Comparison of ENCODE assay signal across 7 cellular contexts in genomic region chr17:75323043-75323591, GRCh38. TPM values are rescaled to one million over a fixed set of nuclear protein-coding genes. Genes with fewer than 3 reads are reported as not detected.
DNase-seq lines count a peak whose midpoint lies in the region; ATAC-seq and TF ChIP-seq lines count a peak whose summit lies in the region.

No MANE protein-coding gene starts in this region.

- intact Hi-C loops in ascending aorta (cut with DNase I) (loop anchor here (1.0 to 2.0 kb wide), 3 partner anchors 81 to 192 kb away; partner anchors contain the start of gene CASKIN2), right cardiac atrium (cut with DNase I) (loop anchor here (2.0 to 5.0 kb wide), 3 partner anchors 82 to 88 kb away; partner anchors contain the start of gene GRB2 (in 3 of the 4)), gastrocnemius medialis (cut with DNase I; ENCODE audit: low total_unique reads) (loop anchor here (1.0 to 2.0 kb wide), 2 partner anchors 81 to 192 kb away; partner anchors contain the start of gene CASKIN2)

- H3K4me3 ChIP-seq in ascending aorta (no peak overlapping the region), right cardiac atrium (ENCODE audit: low read length) (no peak overlapping the region), gastrocnemius medialis (no peak overlapping the region)

- DNase-seq in GM13977 (ENCODE audit: low spot score) (peak; percentile 49), NCI-H2029 treated with DMSO at 0.1 percent for 48 hours (lab: John Stamatoyannopoulos, UW) (peak; percentile 20), T-helper 9 cell (peak; percentile 94), ascending aorta (ENCODE audit: low spot score in 2 of 2) (peak; percentile 33 to 93), right cardiac atrium (peak; percentile 84 to 94 (median 85)), gastrocnemius medialis (peak; percentile 67 to 79)

- H3K4me1 ChIP-seq in ascending aorta = peaks cover 0 to 10% of the 10 kb centered on the region in 2 donors
- H3K4me1 ChIP-seq in right cardiac atrium (ENCODE audit: control insufficient read depth, insufficient read depth, low read length) = peaks cover 11% of the 10 kb centered on the region
- H3K4me1 ChIP-seq in gastrocnemius medialis = peaks cover 8 to 12% of the 10 kb centered on the region in 2 donors

- H3K36me3 ChIP-seq in ascending aorta (peaks cover 33 to 42% of the 10 kb centered on the region in 2 donors), gastrocnemius medialis (peaks cover 0 to 34% of the 10 kb centered on the region in 2 donors)

- no peaks in the 10 kb centered on the region for H3K9me3 ChIP-seq in ascending aorta
- H3K9me3 ChIP-seq in right cardiac atrium (ENCODE audit: control insufficient read depth, low read length) = no peaks in the 10 kb centered on the region
- H3K9me3 ChIP-seq in gastrocnemius medialis = no peaks in the 10 kb centered on the region

- no peak for TF ChIP-seq POLR2A in gastrocnemius medialis (IDR thresholded peaks at IDR 0.05)

- WGBS in right cardiac atrium = 26% methylated on average over 6 of the region's 6 CpGs

- no peak overlapping the region for H3K27ac ChIP-seq in ascending aorta
- no peak overlapping the region for H3K27ac ChIP-seq in right cardiac atrium (ENCODE audit: low read length)
- H3K27ac ChIP-seq in gastrocnemius medialis = peak overlapping the region in 1 of 4 donors; percentile 56

- ATAC-seq in right cardiac atrium = peak; percentile 62 to 64
- ATAC-seq in gastrocnemius medialis = peak; percentile 85 to 87
- no peak for ATAC-seq in HG03469 (IDR thresholded peaks at IDR 0.05; ENCODE audit: unreplicated experiment)

- in situ Hi-C loops in GM13977 (cut with MboI; ENCODE audit: low pct_unique_long_range_greater_than_20kb, low sequenced_read_pairs, unreplicated experiment) (no loop called here), gastrocnemius medialis (cut with MboI; ENCODE audit: low sequenced_read_pairs in 4 of 4) (loop anchor here in 3 of 4 donors (10.0 to 25.0 kb wide), 2 partner anchors 92 to 214 kb away; partner anchors contain the start of gene LLGL2 (in 3 of the 3))

- H3K27me3 ChIP-seq in ascending aorta = no peaks in the 10 kb centered on the region
- no peaks in the 10 kb centered on the region for H3K27me3 ChIP-seq in right cardiac atrium (ENCODE audit: control insufficient read depth, insufficient read depth)
- H3K27me3 ChIP-seq in gastrocnemius medialis = no peaks in the 10 kb centered on the region

- TF ChIP-seq CTCF in GM13977 (IDR thresholded peaks at IDR 0.05; ENCODE audit: extremely low read depth, insufficient read depth, missing control alignments) (peak; percentile 77), ascending aorta (IDR thresholded peaks at IDR 0.05) (peak; percentile 71 to 80 (median 72)), gastrocnemius medialis (IDR thresholded peaks at IDR 0.05 in 4 of 5, conservative IDR thresholded peaks at IDR 0.05 in 1 of 5) (peak; percentile 58 to 88 (median 84))

RNA-seq across cellular contexts. Expression of gene SLC25A19, which starts 33.9 kb away (rescaled TPM):
- total RNA-seq in ascending aorta (1.3 TPM), right cardiac atrium (10 to 100 TPM in 2 of 4 donors, 1 to 10 TPM in 2; 8.4 to 23.5 (median 14.8) TPM), gastrocnemius medialis (10 to 100 TPM in 3 of 4 donors, 1 to 10 TPM in 1; 6.1 to 18.7 (median 14.4) TPM)
- polyA plus RNA-seq in right cardiac atrium = 14.2 TPM

RNA-seq across cellular contexts. Expression of gene MIF4GD, which starts 52.1 kb away (rescaled TPM):
- total RNA-seq in ascending aorta (32.4 TPM), right cardiac atrium (10 to 100 TPM; 15.1 to 20.5 (median 17.8) TPM), gastrocnemius medialis (10 to 100 TPM; 50.5 to 96.1 (median 72.4) TPM)
- 14.6 TPM for polyA plus RNA-seq in right cardiac atrium

Comparison
In these comparisons a context has a peak if more than half of its experiments do, and no peak if none do; other contexts are left out.
1. DNase-seq: peak in every context shown above with its lines; median percentile 94 in T-helper 9 cell; 85 in right cardiac atrium; 73 in gastrocnemius medialis; 63 in ascending aorta; 49 in GM13977; 20 in NCI-H2029 treated with DMSO at 0.1 percent for 48 hours.